In genomic region chr19:30784850-30785459, GRCh38 we compare ENCODE assay signal across 8 cellular contexts.
A peak's percentile ranks its signal among the peaks of the same experiment; 100 is the strongest.
DNase-seq lines count a peak whose midpoint lies in the region; ATAC-seq, FAIRE-seq and TF ChIP-seq lines count a peak whose summit lies in the region.

No MANE protein-coding gene starts in this region.

- intact Hi-C loops in kidney (cut with DNase I) = no loop called here

- no peaks in the 10 kb centered on the region for H3K27me3 ChIP-seq in CD8-positive, alpha-beta memory T cell (ENCODE audit: insufficient read depth, low read length, poor library complexity, severe bottlenecking)

- no peaks in the 10 kb centered on the region for H3K36me3 ChIP-seq in CD8-positive, alpha-beta memory T cell (ENCODE audit: insufficient read depth, low read length)
- H3K36me3 ChIP-seq in kidney (ENCODE audit: control insufficient read depth in 1 of 2, insufficient read depth in 2 of 2, low read length in 2 of 2) = no peaks in the 10 kb centered on the region

- no peak for ATAC-seq in GM21447 (IDR thresholded peaks at IDR 0.05; ENCODE audit: unreplicated experiment)
- no peak for ATAC-seq in GM19397 (IDR thresholded peaks at IDR 0.05; ENCODE audit: unreplicated experiment)

- no peaks in the 10 kb centered on the region for H3K9me3 ChIP-seq in CD8-positive, alpha-beta memory T cell (ENCODE audit: low read length)
- no peaks in the 10 kb centered on the region for H3K9me3 ChIP-seq in kidney (ENCODE audit: control insufficient read depth in 1 of 2, low read length in 2 of 2)

- CTCF ChIA-PET in CD8-positive, alpha-beta memory T cell (lab: Charles Lee) = interaction anchor here (1.0 to 1.7 kb wide), 5 partner anchors 8 to 1447 kb away, joined by 3 to 5 read pairs (median 4); no protein-coding TSS in a partner anchor

- DNase-seq in CD8-positive, alpha-beta memory T cell = peak; percentile 18 to 58 (median 28)
- DNase-seq in HuH-7 (ENCODE audit: low spot score) (peak; percentile 58), T-helper 2 cell (peak in 4 of 5 experiments; percentile 17 to 47 (median 38)), astrocyte of the hippocampus (ENCODE audit: low read depth, low spot score) (peak; percentile 23), kidney (no peak)
- DNase-seq in stimulated activated CD4-positive, alpha-beta T cell treated with anti-CD3 and anti-CD28 coated beads, Interleukin-4, amount 100 ng/mL, for 48 hours (ENCODE audit: low read depth in 2 of 2) = peak; percentile 34 to 56

- H3K4me3 Mint-ChIP-seq in CD8-positive, alpha-beta memory T cell = no peak overlapping the region

- peak; percentile 40 for TF ChIP-seq CTCF in kidney (IDR thresholded peaks at IDR 0.05; ENCODE audit: borderline replicate concordance, extremely low read depth, insufficient read depth)

- no peaks in the 10 kb centered on the region for H3K9me3 Mint-ChIP-seq in CD8-positive, alpha-beta memory T cell

- peaks cover 0 to 5% of the 10 kb centered on the region in 2 donors for H3K27me3 Mint-ChIP-seq in CD8-positive, alpha-beta memory T cell

- H3K4me3 ChIP-seq in CD8-positive, alpha-beta memory T cell (ENCODE audit: low read length) = no peak overlapping the region
- H3K4me3 ChIP-seq in kidney (ENCODE audit: low read length in 2 of 2) = no peak overlapping the region

- no peaks in the 10 kb centered on the region for H3K4me1 ChIP-seq in CD8-positive, alpha-beta memory T cell (ENCODE audit: insufficient read depth, low read length)
- no peaks in the 10 kb centered on the region for H3K4me1 ChIP-seq in kidney (ENCODE audit: control insufficient read depth in 1 of 2, insufficient read depth in 1 of 2, low read depth in 1 of 2, low read length in 2 of 2)

- no peaks in the 10 kb centered on the region for H3K4me1 Mint-ChIP-seq in CD8-positive, alpha-beta memory T cell

- FAIRE-seq in kidney (lab: Jason Lieb, UNC) = no peak

- peak overlapping the region in 1 of 8 donors; percentile 71 for H3K27ac Mint-ChIP-seq in CD8-positive, alpha-beta memory T cell

- no peaks in the 10 kb centered on the region for H3K36me3 Mint-ChIP-seq in CD8-positive, alpha-beta memory T cell

- POLR2A ChIA-PET in CD8-positive, alpha-beta memory T cell (lab: Charles Lee) = no interaction called here

- no peak overlapping the region for H3K9ac ChIP-seq in kidney (ENCODE audit: low read length in 2 of 2)

- H3K27ac ChIP-seq in CD8-positive, alpha-beta memory T cell (ENCODE audit: low read depth, low read length) = no peak overlapping the region
- H3K27ac ChIP-seq in kidney (ENCODE audit: low read depth in 2 of 2, low read length in 2 of 2) = no peak overlapping the region
